ENCODE assay signal across 16 cellular contexts in the genomic region with DNA sequence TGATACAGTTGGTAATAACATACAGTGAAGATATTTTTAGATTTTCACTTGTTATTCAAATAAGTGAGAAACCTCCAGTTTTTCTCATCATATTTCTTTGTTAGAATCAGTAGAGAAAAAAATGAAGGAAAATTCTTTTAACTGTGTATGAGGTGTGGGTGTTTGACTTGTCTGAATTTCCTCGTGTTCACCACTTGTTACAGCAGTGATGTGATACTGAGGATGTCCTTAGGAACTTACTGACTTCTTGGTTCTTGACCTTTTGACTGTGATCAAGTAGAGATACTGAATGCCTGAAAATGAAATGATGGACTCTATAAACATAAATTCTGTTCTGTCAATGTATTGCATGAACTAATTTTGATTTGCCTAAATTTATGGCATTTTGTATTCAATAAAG. TPM values are rescaled to one million over a fixed set of nuclear protein-coding genes. Genes with fewer than 3 reads are reported as not detected.
DNase-seq lines count a peak whose midpoint lies in the region; ATAC-seq, FAIRE-seq and TF ChIP-seq lines count a peak whose summit lies in the region.
"Had no signal": no experiment of that assay in that cellular context is flagged by ENCODE, and none has a peak within 500 bp of the region (broad histone marks: within the 10 kb centered on the region; RNA-seq: fewer than 3 reads in every experiment).

No MANE protein-coding gene starts in this region.

- H3K4me3 ChIP-seq in GM23338 (no peak overlapping the region), OCI-LY1 (ENCODE audit: low read depth, low read length, poor library complexity, severe bottlenecking) (no peak overlapping the region), GM12878 (peak overlapping the region; percentile 44; the same call in 1 of the 2 replicates)
- H3K4me3 ChIP-seq: MG63 had no signal

- H3K27me3 Mint-ChIP-seq in GM23338 (ENCODE audit: insufficient read depth, low read depth, poor library complexity), result peaks cover 8% of the 10 kb centered on the region

- TF ChIP-seq EP300 in GM12878 (IDR thresholded peaks at IDR 0.05; ENCODE audit: borderline replicate concordance in 1 of 2, control insufficient read depth in 1 of 2, low read depth in 2 of 2, low read length in 2 of 2), result no peak

- H3K4me2 ChIP-seq in GM23338 (peak overlapping the region; percentile 10; the same call in 1 of the 2 replicates), OCI-LY1 (ENCODE audit: low read length) (0 out of 2 replicates have a peak overlapping the region, but pooled peaks have one; percentile 11), GM12878 (ENCODE audit: control insufficient read depth, insufficient read depth) (peak overlapping the region; percentile 31; the same call in 1 of the 2 replicates)

- BruUV-seq in GM12878 (replicated peaks; lab: Mats Ljungman, UMichigan), result no TSS peak

- H3K79me2 ChIP-seq in GM23338 (replicated peaks; ENCODE audit: insufficient read depth) (peaks cover 83% of the 10 kb centered on the region), OCI-LY1 (ENCODE audit: insufficient read depth, low read length) (peaks cover 10% of the 10 kb centered on the region; the same call in 1 of the 2 replicates), GM12878 (ENCODE audit: control insufficient read depth, insufficient read depth, low read length) (peaks cover 95% of the 10 kb centered on the region)

- peaks cover 99% of the 10 kb centered on the region for H3K4me1 ChIP-seq in GM23338 (ENCODE audit: insufficient read depth)
- peaks cover 46% of the 10 kb centered on the region for H3K4me1 ChIP-seq in OCI-LY1 (ENCODE audit: insufficient read depth, low read length, severe bottlenecking)
- H3K4me1 ChIP-seq in GM12878 (ENCODE audit: control insufficient read depth, insufficient read depth, low read length), result peaks cover 7% of the 10 kb centered on the region; the same call in 1 of the 2 replicates

- H3K27me3 ChIP-seq in GM23338 (ENCODE audit: insufficient read depth), result no peaks in the 10 kb centered on the region
- H3K27me3 ChIP-seq in OCI-LY1 (ENCODE audit: insufficient read depth, low read length), result no peaks in the 10 kb centered on the region
- no peaks in the 10 kb centered on the region for H3K27me3 ChIP-seq in GM12878 (replicated peaks in 1 of 2; ENCODE audit: control insufficient read depth in 2 of 2, insufficient read depth in 2 of 2, low read length in 1 of 2)
- H3K27me3 ChIP-seq: MG63 had no signal

- CTCF ChIA-PET in GM12878 (lab: Yijun Ruan, JAX), result interaction anchor here (4.2 kb wide), 1 partner anchor 199 kb away, joined by 21 read pairs; no protein-coding TSS in a partner anchor

- intact Hi-C loops in GM12878 (cut with micrococcal nuclease; ENCODE audit: unreplicated experiment) (loop anchor here (5.0 kb wide), 1 partner anchor 64 kb away; no protein-coding TSS in a partner anchor), left colon (cut with DNase I, micrococcal nuclease) (no loop called here)

- H3K27ac ChIP-seq in GM23338 (ENCODE audit: low read depth) (no peak overlapping the region), OCI-LY1 (ENCODE audit: low read depth, low read length, poor library complexity, severe bottlenecking) (no peak overlapping the region), GM12878 (ENCODE audit: control insufficient read depth, insufficient read depth) (no peak overlapping the region)
- H3K27ac ChIP-seq: C4-2B had no signal

- in situ Hi-C loops in GM12878 (cut with MboI), result no loop called here

- H3K27ac Mint-ChIP-seq in GM23338, result no peak overlapping the region

- no peak for DNase-seq in GM23338 (ENCODE audit: low spot score)
- DNase-seq in GM12878 (ENCODE audit: low read depth, low spot score), result no peak
- no peak for DNase-seq in omental fat pad (ENCODE audit: low spot score)
- DNase-seq in frontal cortex (ENCODE audit: low spot score in 2 of 2), result no peak
- DNase-seq in left colon, result no peak
- DNase-seq: MG63, NCI-H1930, NCI-H2171 treated with DMSO at 0.1 percent for 48 hours, NCI-H446 treated with DMSO at 0.1 percent for 48 hours, NCI-H748 treated with DMSO at 0.1 percent for 48 hours, T-helper 1 cell had no signal

- TF ChIP-seq RAD21 in GM12878 (IDR thresholded peaks at IDR 0.05; ENCODE audit: insufficient read depth, low read depth, low read length), result no peak

- H3K9me2 ChIP-seq in GM23338 (ENCODE audit: insufficient read depth) (no peaks in the 10 kb centered on the region), OCI-LY1 (ENCODE audit: low read depth, low read length) (no peaks in the 10 kb centered on the region)

- ATAC-seq in GM23338 (no peak), GM12878 (peak; percentile 53), omental fat pad (ENCODE audit: low FRiP score) (no peak), HG02970 (IDR thresholded peaks at IDR 0.05; ENCODE audit: low FRiP score, unreplicated experiment) (no peak), left colon (no peak)
- ATAC-seq: HepG2 had no signal

- H3K4me3 Mint-ChIP-seq in GM23338, result no peak overlapping the region

- H3K36me3 Mint-ChIP-seq in GM23338 (ENCODE audit: low read depth), result 0 out of 3 replicates have a peak, but pooled peaks cover 3% of the 10 kb centered on the region

- 52% methylated on average over 1 of the region's 1 CpG for WGBS in GM12878 (ENCODE audit: insufficient coverage, insufficient replicate concordance, low lambda C conversion rate, missing lambda C conversion rate)

- SMC1A ChIA-PET in GM12878 (lab: Charles Lee; ENCODE audit: uncharacterized antibody, unreplicated experiment), result interaction anchor here (0.6 to 5.9 kb wide), 6 partner anchors 9 to 111 kb away, joined by 3 to 33 read pairs (median 6); no protein-coding TSS in a partner anchor

- H2AFZ ChIP-seq in GM23338 (no peak overlapping the region), OCI-LY1 (ENCODE audit: low read length) (no peak overlapping the region), GM12878 (ENCODE audit: control insufficient read depth, low read depth, low read length) (no peak overlapping the region)

- no peaks in the 10 kb centered on the region for H3K9me3 ChIP-seq in OCI-LY1 (ENCODE audit: low read length)
- H3K9me3 ChIP-seq in GM12878 (replicated peaks; ENCODE audit: control insufficient read depth, insufficient read depth, low read length), result no peaks in the 10 kb centered on the region
- H3K9me3 ChIP-seq: MG63 had no signal

- peaks cover 86% of the 10 kb centered on the region for H3K4me1 Mint-ChIP-seq in GM23338

- POLR2A ChIA-PET in GM12878 (lab: Charles Lee), result interaction anchor here (2.4 to 3.1 kb wide), 2 partner anchors 8 to 107 kb away, joined by 10 to 21 read pairs; no protein-coding TSS in a partner anchor

- RAD21 ChIA-PET in GM12878 (lab: Charles Lee; ENCODE audit: unreplicated experiment), result interaction anchor here (2.1 kb wide), 1 partner anchor 40 kb away, joined by 4 read pairs; no protein-coding TSS in a partner anchor

- H3K9me3 Mint-ChIP-seq in GM23338, result no peaks in the 10 kb centered on the region

- no peak for TF ChIP-seq POLR2A in GM12878 (IDR thresholded peaks at IDR 0.05; ENCODE audit: low read depth, low read length)

- H3K36me3 ChIP-seq in GM23338 (ENCODE audit: insufficient read depth) (no peaks in the 10 kb centered on the region), OCI-LY1 (ENCODE audit: insufficient read depth, low read length) (peaks cover 7% of the 10 kb centered on the region; the same call in 1 of the 2 replicates), GM12878 (ENCODE audit: control insufficient read depth in 2 of 2, insufficient read depth in 2 of 2, low read length in 1 of 2) (no peaks in the 10 kb centered on the region)

- peak; percentile 84 for FAIRE-seq in G401.6 (lab: Jason Lieb, UNC)
- peak; percentile 52 for FAIRE-seq in GM12878 (lab: Jason Lieb, UNC)
- no peak for FAIRE-seq in frontal cortex (lab: Jason Lieb, UNC)
- FAIRE-seq: HepG2 had no signal

- no peak for TF ChIP-seq CTCF in GM23338 (conservative IDR thresholded peaks at IDR 0.05; ENCODE audit: low read depth in 2 of 2)
- TF ChIP-seq CTCF in OCI-LY1 (IDR thresholded peaks at IDR 0.05; ENCODE audit: low read length), result no peak
- TF ChIP-seq CTCF in GM12878 (IDR thresholded peaks at IDR 0.05 in 2 of 3, conservative IDR thresholded peaks at IDR 0.05 in 1 of 3; ENCODE audit: control insufficient read depth in 2 of 3, extremely low read depth in 1 of 3, insufficient read depth in 1 of 3, low read depth in 3 of 3, low read length in 3 of 3), result no peak
- TF ChIP-seq CTCF in omental fat pad (IDR thresholded peaks at IDR 0.05), result no peak

- H3F3A ChIP-seq in GM23338 (replicated peaks; ENCODE audit: low read depth), result peaks cover 6% of the 10 kb centered on the region; the same call in 1 of the 2 replicates
- no peaks in the 10 kb centered on the region for H3F3A ChIP-seq in OCI-LY1 (ENCODE audit: insufficient read depth, low read length)

- H4K20me1 ChIP-seq in GM23338 (replicated peaks; ENCODE audit: insufficient read depth) (0 out of 2 replicates have a peak, but pooled peaks cover 3% of the 10 kb centered on the region), OCI-LY1 (ENCODE audit: insufficient read depth, low read length) (no peaks in the 10 kb centered on the region), GM12878 (ENCODE audit: control insufficient read depth, insufficient read depth) (no peaks in the 10 kb centered on the region)

- H3K9ac ChIP-seq in OCI-LY1 (ENCODE audit: low read length) (no peak overlapping the region), GM12878 (ENCODE audit: control insufficient read depth, insufficient read depth, low read length) (no peak overlapping the region)

RNA-seq across cellular contexts. Expression of gene PBX3, which starts 10.7 kb away (rescaled TPM):
- total RNA-seq in GM23338 (2014; rRNA removed; shearing (Covaris generic)), result 50.5 and 83.1 TPM in 2 replicates
- polyA plus RNA-seq in GM23338 (2016; fragmentation: Nextera tagmentation; extraction: Ambion mirVana), result 24.5 and 28.9 TPM in 2 replicates
- total RNA-seq in GM12878 (2013; cell fraction: nucleolus; rRNA removed), result 530 and 531 TPM in 2 replicates
- total RNA-seq in GM12878 (2014; rRNA removed), result 22.9 and 24.5 TPM in 2 replicates
- total RNA-seq in GM12878 (2014; rRNA removed; fragmentation: Illumina TruSeq; extraction: Trizol), result 21.3 and 23.3 TPM in 2 replicates
- 33.4 and 34.6 TPM in 2 replicates for total RNA-seq in GM12878 (2021)
- polyA plus RNA-seq in GM12878 (2011; ENCODE audit: low read depth), result 20.7 TPM
- polyA plus RNA-seq in GM12878 (2011; rRNA removed), result 146 and 184 TPM in 2 replicates
- polyA plus RNA-seq in GM12878 (2011; cell fraction: cytosol; rRNA removed), result 71.8 and 77.9 TPM in 2 replicates
- 159 and 168 TPM in 2 replicates for polyA plus RNA-seq in GM12878 (2011; cell fraction: nucleus; rRNA removed)
- 26.8 and 29.0 TPM in 2 replicates for polyA plus RNA-seq in GM12878 (2012)
- polyA plus RNA-seq in GM12878 (2014; fragmentation: Illumina TruSeq; extraction: Trizol), result 21.5 and 26.9 TPM in 2 replicates
- polyA plus RNA-seq in GM12878 (2014; fragmentation: Nextera tagmentation; extraction: Ambion mirVana), result 1 to 10 TPM; 6.7 to 9.1 TPM
- 27.6 and 38.2 TPM in 2 replicates for polyA plus RNA-seq in GM12878 (2014; rRNA removed)
- 10 to 100 TPM in 1 of 2 experiments, 1 to 10 TPM in 1; 9.5 to 13.3 TPM for polyA plus RNA-seq in GM12878 (2016; fragmentation: Nextera tagmentation; extraction: Ambion mirVana)
- 168 and 196 TPM in 2 replicates for polyA minus RNA-seq in GM12878 (2011; rRNA and poly(A)+ RNA removed)
- polyA minus RNA-seq in GM12878 (2011; cell fraction: cytosol; rRNA and poly(A)+ RNA removed), result 48.8 and 54.7 TPM in 2 replicates
- 771 and 1,558 TPM in 2 replicates for polyA minus RNA-seq in GM12878 (2011; cell fraction: nucleus; rRNA and poly(A)+ RNA removed)
- total RNA-seq in omental fat pad, result 10 to 100 TPM; 19.3 to 41.3 (median 25.1) TPM
- 37.5 TPM for total RNA-seq in frontal cortex
- 10 to 100 TPM in 1 of 2 donors, 1 to 10 TPM in 1; 8.9 to 13.2 TPM for total RNA-seq in left colon

RNA-seq across cellular contexts. Expression of gene MAPKAP1, which starts 50.8 kb away (rescaled TPM):
- 95.4 and 98.5 TPM in 2 replicates for total RNA-seq in GM23338 (2014; rRNA removed; shearing (Covaris generic))
- polyA plus RNA-seq in GM23338 (2016; fragmentation: Nextera tagmentation; extraction: Ambion mirVana) (57.5 and 68.4 TPM in 2 replicates), GM12878 (2011; rRNA removed) (159 and 188 TPM in 2 replicates), GM12878 (2014; fragmentation: Illumina TruSeq; extraction: Trizol) (111 and 113 TPM in 2 replicates), GM12878 (2014; fragmentation: Nextera tagmentation; extraction: Ambion mirVana) (10 to 100 TPM in 1 of 2 experiments, 1 to 10 TPM in 1; 5.1 to 11.7 TPM), GM12878 (2014; rRNA removed) (94.5 and 109 TPM in 2 replicates), GM12878 (2016; fragmentation: Nextera tagmentation; extraction: Ambion mirVana) (100 to 1,000 TPM; 102 to 111 TPM)
- total RNA-seq in GM12878 (2013; cell fraction: nucleolus; rRNA removed), result 256 and 276 TPM in 2 replicates
- total RNA-seq in GM12878 (2014; rRNA removed) (106 and 126 TPM in 2 replicates), GM12878 (2014; rRNA removed; fragmentation: Illumina TruSeq; extraction: Trizol) (78.0 and 83.0 TPM in 2 replicates), GM12878 (2021) (98.0 and 107 TPM in 2 replicates), omental fat pad (10 to 100 TPM; 60.0 to 78.0 (median 72.9) TPM), frontal cortex (35.9 TPM), left colon (10 to 100 TPM; 56.5 to 63.8 TPM)
- polyA plus RNA-seq in GM12878 (2011; ENCODE audit: low read depth), result 45.0 TPM
- 130 and 173 TPM in 2 replicates for polyA plus RNA-seq in GM12878 (2011; cell fraction: cytosol; rRNA removed)
- 145 and 148 TPM in 2 replicates for polyA plus RNA-seq in GM12878 (2011; cell fraction: nucleus; rRNA removed)
- 56.7 and 64.6 TPM in 2 replicates for polyA plus RNA-seq in GM12878 (2012)
- polyA minus RNA-seq in GM12878 (2011; rRNA and poly(A)+ RNA removed), result 175 and 230 TPM in 2 replicates
- polyA minus RNA-seq in GM12878 (2011; cell fraction: cytosol; rRNA and poly(A)+ RNA removed), result 27.7 and 30.5 TPM in 2 replicates
- polyA minus RNA-seq in GM12878 (2011; cell fraction: nucleus; rRNA and poly(A)+ RNA removed), result 143 and 252 TPM in 2 replicates
